ENCODE assay signal across 11 cellular contexts in genomic region chr15:64837502-64837901, GRCh38. TPM values are rescaled to one million over a fixed set of nuclear protein-coding genes. Genes with fewer than 3 reads are reported as not detected.
A peak's percentile ranks its signal among the peaks of the same experiment; 100 is the strongest.
DNase-seq lines count a peak whose midpoint lies in the region; ATAC-seq and TF ChIP-seq lines count a peak whose summit lies in the region.
"Had no signal": no experiment of that assay in that cellular context is flagged by ENCODE, and none has a peak within 500 bp of the region (broad histone marks: within the 10 kb centered on the region; RNA-seq: fewer than 3 reads in every experiment).

No MANE protein-coding gene starts in this region.

- peaks cover 39% of the 10 kb centered on the region for H3K4me1 Mint-ChIP-seq in activated T-helper 17 cell treated with anti-CD3 and anti-CD28 coated beads, Interleukin-2, amount 50 U/mL, for 72 hours
- peaks cover 39% of the 10 kb centered on the region for H3K4me1 Mint-ChIP-seq in GM23338

- H3K9me3 ChIP-seq in spleen: no peaks in the 10 kb centered on the region
- H3K9me3 ChIP-seq: uterus had no signal

- H3K9me2 ChIP-seq in GM23338 (ENCODE audit: insufficient read depth): no peaks in the 10 kb centered on the region

- no peak for TF ChIP-seq POLR2A in spleen (IDR thresholded peaks at IDR 0.05)

- H3K27ac ChIP-seq in spleen (peak overlapping the region; percentile 42 to 99 (median 83)), GM23338 (ENCODE audit: low read depth) (no peak overlapping the region)
- H3K27ac ChIP-seq: uterus, WERI-Rb-1 had no signal

- WGBS in spleen, 5 donors: 22 to 58% (median 33%) methylated on average over 1 of the region's 1 CpG

- no peaks in the 10 kb centered on the region for H3K27me3 ChIP-seq in spleen (replicated peaks in 1 of 7)
- no peaks in the 10 kb centered on the region for H3K27me3 ChIP-seq in GM23338 (ENCODE audit: insufficient read depth)
- H3K27me3 ChIP-seq: uterus had no signal

- no peak overlapping the region for H3K4me3 ChIP-seq in spleen
- no peak overlapping the region for H3K4me3 ChIP-seq in GM23338
- H3K4me3 ChIP-seq: uterus had no signal

- no peaks in the 10 kb centered on the region for H3K36me3 ChIP-seq in spleen
- H3K36me3 ChIP-seq in GM23338 (ENCODE audit: insufficient read depth): no peaks in the 10 kb centered on the region
- H3K36me3 ChIP-seq: uterus, WERI-Rb-1 had no signal

- TF ChIP-seq CTCF in spleen (IDR thresholded peaks at IDR 0.05 in 8 of 11, conservative IDR thresholded peaks at IDR 0.05 in 3 of 11): no peak
- no peak for TF ChIP-seq CTCF in GM23338 (conservative IDR thresholded peaks at IDR 0.05; ENCODE audit: low read depth in 2 of 2)

- no peak overlapping the region for H3K4me2 ChIP-seq in GM23338

- no peak overlapping the region for H2AFZ ChIP-seq in GM23338

- H3K27ac Mint-ChIP-seq in activated T-helper 17 cell treated with anti-CD3 and anti-CD28 coated beads, Interleukin-2, amount 50 U/mL, for 72 hours: peak overlapping the region; percentile 56
- no peak overlapping the region for H3K27ac Mint-ChIP-seq in GM23338

- peaks cover 5% of the 10 kb centered on the region for H3K36me3 Mint-ChIP-seq in activated T-helper 17 cell treated with anti-CD3 and anti-CD28 coated beads, Interleukin-2, amount 50 U/mL, for 72 hours (ENCODE audit: low read depth)
- peaks cover 13% of the 10 kb centered on the region; the same call in 2 of the 3 replicates for H3K36me3 Mint-ChIP-seq in GM23338 (ENCODE audit: low read depth)

- H3K79me2 ChIP-seq in GM23338 (replicated peaks; ENCODE audit: insufficient read depth): peaks cover 7% of the 10 kb centered on the region

- H3K4me1 ChIP-seq in spleen (peaks cover 15 to 65% (median 47%) of the 10 kb centered on the region in 6 donors), GM23338 (ENCODE audit: insufficient read depth) (peaks cover 19% of the 10 kb centered on the region)
- H3K4me1 ChIP-seq: uterus had no signal

- intact Hi-C loops in spleen (cut with DNase I; ENCODE audit: low total_unique reads): no loop called here

- ATAC-seq in activated T-helper 17 cell treated with anti-CD3 and anti-CD28 coated beads, Interleukin-2, amount 50 U/mL, for 72 hours (replicated peaks): no peak
- ATAC-seq in GM23338 (no peak), GM18519 (IDR thresholded peaks at IDR 0.05; ENCODE audit: low FRiP score, unreplicated experiment) (no peak), GM18867 (IDR thresholded peaks at IDR 0.05; ENCODE audit: unreplicated experiment) (no peak)

- H3K27me3 Mint-ChIP-seq in activated T-helper 17 cell treated with anti-CD3 and anti-CD28 coated beads, Interleukin-2, amount 50 U/mL, for 72 hours: no peaks in the 10 kb centered on the region
- peaks cover 20% of the 10 kb centered on the region for H3K27me3 Mint-ChIP-seq in GM23338 (ENCODE audit: insufficient read depth, low read depth, poor library complexity)

- peaks cover 2% of the 10 kb centered on the region for H4K20me1 ChIP-seq in GM23338 (replicated peaks; ENCODE audit: insufficient read depth)

- no peaks in the 10 kb centered on the region for H3K9me3 Mint-ChIP-seq in activated T-helper 17 cell treated with anti-CD3 and anti-CD28 coated beads, Interleukin-2, amount 50 U/mL, for 72 hours
- no peaks in the 10 kb centered on the region for H3K9me3 Mint-ChIP-seq in GM23338

- H3F3A ChIP-seq in GM23338 (replicated peaks; ENCODE audit: low read depth): peaks cover 25% of the 10 kb centered on the region; the same call in 1 of the 2 replicates

- H3K4me3 Mint-ChIP-seq in activated T-helper 17 cell treated with anti-CD3 and anti-CD28 coated beads, Interleukin-2, amount 50 U/mL, for 72 hours: peak overlapping the region; percentile 8
- H3K4me3 Mint-ChIP-seq in GM23338: no peak overlapping the region

- peak; percentile 30 for DNase-seq in activated effector memory CD4-positive, alpha-beta T cell treated with Interleukin-2 at 50 U/mL for 16 hours
- DNase-seq in activated effector memory CD4-positive, alpha-beta T cell treated with anti-CD3 and anti-CD28 coated beads, Interleukin-2, amount 50 U/mL, for 16 hours: no peak
- DNase-seq in NOMO-1 treated with DMSO at 0.1 percent for 48 hours (lab: John Stamatoyannopoulos, UW; ENCODE audit: unreplicated experiment) (peak; percentile 71), spleen (no peak), GM23338 (ENCODE audit: low spot score) (no peak)
- DNase-seq: amniotic stem cell, uterus, WERI-Rb-1 had no signal

TF ChIP-seq in GM23338, 12 proteins besides CTCF, POLR2A, EP300 and RAD21 (continues in another document):
- no peak for TF ChIP-seq ZNF462 (CRISPR knock-in tag; IDR thresholded peaks at IDR 0.05)
- TF ChIP-seq POLR2AphosphoS5 (IDR thresholded peaks at IDR 0.05; ENCODE audit: low read depth): no peak

RNA-seq across cellular contexts. Expression of gene PLEKHO2, which starts 4.2 kb away (rescaled TPM):
- 10 to 100 TPM; 21.8 to 25.9 TPM for total RNA-seq in activated T-helper 17 cell treated with anti-CD3 and anti-CD28 coated beads, Interleukin-2, amount 50 U/mL, for 72 hours
- total RNA-seq in spleen: 100 to 1,000 TPM; 124 to 249 (median 156) TPM
- polyA plus RNA-seq in spleen: 100 to 1,000 TPM in 1 of 3 donors, 10 to 100 TPM in 2; 33.9 to 130 (median 40.3) TPM
- 27.8 and 29.4 TPM in 2 replicates for total RNA-seq in GM23338 (2014; rRNA removed; shearing (Covaris generic))
- polyA plus RNA-seq in GM23338 (2016; fragmentation: Nextera tagmentation; extraction: Ambion mirVana): 9.0 TPM in 2 replicates

RNA-seq across cellular contexts. Expression of gene PIF1, which starts 12.1 kb away (rescaled TPM):
- total RNA-seq in activated T-helper 17 cell treated with anti-CD3 and anti-CD28 coated beads, Interleukin-2, amount 50 U/mL, for 72 hours: 10 to 100 TPM; 44.4 to 53.1 TPM
- total RNA-seq in spleen: 10 to 100 TPM in 1 of 7 donors, 1 to 10 TPM in 6; 3.8 to 10.3 (median 6.6) TPM
- polyA plus RNA-seq in spleen: 1 to 10 TPM; 5.9 to 7.9 (median 7.7) TPM
- total RNA-seq in GM23338 (2014; rRNA removed; shearing (Covaris generic)): 193 and 200 TPM in 2 replicates
- 106 and 116 TPM in 2 replicates for polyA plus RNA-seq in GM23338 (2016; fragmentation: Nextera tagmentation; extraction: Ambion mirVana)

Comparison
In these comparisons a context has a peak if more than half of its experiments do, and no peak if none do; other contexts are left out.
1. DNase-seq: peak in activated effector memory CD4-positive, alpha-beta T cell treated with Interleukin-2 at 50 U/mL for 16 hours (single experiment) and NOMO-1 treated with DMSO at 0.1 percent for 48 hours (single experiment); none in activated effector memory CD4-positive, alpha-beta T cell treated with anti-CD3 and anti-CD28 coated beads, Interleukin-2, amount 50 U/mL, for 16 hours (single experiment), spleen (single experiment) and GM23338 (single experiment).
2. RNA of gene PIF1, which starts 12.1 kb away (total RNA-seq): 193 to 200 TPM in GM23338 and 44.4 to 53.1 TPM in activated T-helper 17 cell treated with anti-CD3 and anti-CD28 coated beads, Interleukin-2, amount 50 U/mL, for 72 hours; 3.8 to 10.3 TPM in spleen; every median in the first group is over 4 times any median in the second.